Comparison of ENCODE assay signal across 9 cellular contexts in genomic region chr16:1142911-1143310, GRCh38. TPM values are rescaled to one million over a fixed set of nuclear protein-coding genes. Genes with fewer than 3 reads are reported as not detected.
"Had no signal": no experiment of that assay in that cellular context is flagged by ENCODE, and none has a peak within 500 bp of the region (broad histone marks: within the 10 kb centered on the region; RNA-seq: fewer than 3 reads in every experiment).

No MANE protein-coding gene starts in this region.

- H3K36me3 Mint-ChIP-seq: IgD-negative memory B cell had no signal

- H3K4me3 Mint-ChIP-seq: H9, HFFc6, IgD-negative memory B cell had no signal

- H3K9ac ChIP-seq: GM23248 had no signal

- H3K27ac ChIP-seq: GM23248, HL-60 had no signal

- H3K4me3 ChIP-seq: GM23248 had no signal

- DNase-seq: GM23248, GOT3, H9, HCEC 1CT, HFFc6, KBM-7 had no signal

- H3K9me3 Mint-ChIP-seq: HFFc6 had no signal

- H3K27ac Mint-ChIP-seq: H9, HFFc6, IgD-negative memory B cell had no signal

- H2AFZ ChIP-seq: GM23248 had no signal

RNA-seq across cellular contexts. Expression of gene CACNA1H, which starts 10.0 kb away (rescaled TPM):
- total RNA-seq: HT1080 had no signal

RNA-seq across cellular contexts. Expression of gene C1QTNF8, which starts 46.9 kb away (rescaled TPM):
- total RNA-seq: GM23248, H9, HFFc6, HT1080 had no signal
